Comparison of ENCODE assay signal across 9 cellular contexts in genomic region chr4:138609943-138610350, GRCh38.
DNase-seq lines count a peak whose midpoint lies in the region; ATAC-seq and TF ChIP-seq lines count a peak whose summit lies in the region.
"Had no signal": no experiment of that assay in that cellular context is flagged by ENCODE, and none has a peak within 500 bp of the region (broad histone marks: within the 10 kb centered on the region; RNA-seq: fewer than 3 reads in every experiment).

No MANE protein-coding gene starts in this region.

- peak; percentile 89 for DNase-seq in astrocyte of the hippocampus (ENCODE audit: low read depth, low spot score)
- peak; percentile 96 for DNase-seq in renal cortical epithelial cell (ENCODE audit: low read depth)
- no peak for DNase-seq in NCI-H2081 (lab: John Stamatoyannopoulos, UW)
- no peak for DNase-seq in Karpas-422
- DNase-seq in sigmoid colon, result no peak
- DNase-seq in cerebellar cortex (ENCODE audit: low spot score), result no peak
- DNase-seq: activated naive CD4-positive, alpha-beta T cell treated with anti-CD3 and anti-CD28 coated beads for 36 hours had no signal

- 74 to 82% methylated on average over 2 of the region's 2 CpGs for WGBS in sigmoid colon, 2 donors

- H4K20me1 ChIP-seq in Karpas-422 (ENCODE audit: insufficient read depth, low read depth, low read length), result no peaks in the 10 kb centered on the region

- H3K4me2 ChIP-seq in Karpas-422 (ENCODE audit: low read depth, low read length, poor library complexity, severe bottlenecking), result no peak overlapping the region

- H3K4me3 ChIP-seq in Karpas-422 (ENCODE audit: low read length), result no peak overlapping the region
- H3K4me3 ChIP-seq in sigmoid colon, result no peak overlapping the region

- peaks cover 2% of the 10 kb centered on the region for H3K4me1 ChIP-seq in Karpas-422 (ENCODE audit: low read length)
- peaks cover 0 to 24% (median 12%) of the 10 kb centered on the region in 4 donors for H3K4me1 ChIP-seq in sigmoid colon

- H3K27ac ChIP-seq in Karpas-422 (ENCODE audit: low read length) (no peak overlapping the region), sigmoid colon (peak overlapping the region in 1 of 4 donors; percentile 47)

- TF ChIP-seq POLR2A in sigmoid colon (IDR thresholded peaks at IDR 0.05), result no peak

- H3K27me3 ChIP-seq in Karpas-422 (ENCODE audit: low read length) (no peaks in the 10 kb centered on the region), sigmoid colon (no peaks in the 10 kb centered on the region)

- H3K9me2 ChIP-seq in Karpas-422 (replicated peaks; ENCODE audit: insufficient read depth, low read length), result no peaks in the 10 kb centered on the region

- no peak for TF ChIP-seq CTCF in sigmoid colon (IDR thresholded peaks at IDR 0.05)

- H3K9me3 ChIP-seq in Karpas-422 (ENCODE audit: low read length) (no peaks in the 10 kb centered on the region), sigmoid colon (no peaks in the 10 kb centered on the region)

- ATAC-seq in GM18520 (IDR thresholded peaks at IDR 0.05; ENCODE audit: unreplicated experiment), result peak; percentile 71
- peak; percentile 53 for ATAC-seq in HG03354 (IDR thresholded peaks at IDR 0.05; ENCODE audit: poor library complexity, severe bottlenecking, unreplicated experiment)

- H2AFZ ChIP-seq in Karpas-422 (ENCODE audit: low read length), result no peak overlapping the region

- TF ChIP-seq EP300 in sigmoid colon (IDR thresholded peaks at IDR 0.05), result no peak

- intact Hi-C loops in sigmoid colon (cut with DNase I), result no loop called here

- H3K79me2 ChIP-seq in Karpas-422 (ENCODE audit: low read length), result no peaks in the 10 kb centered on the region

- H3K36me3 ChIP-seq in Karpas-422 (ENCODE audit: insufficient read depth, low read length) (no peaks in the 10 kb centered on the region), sigmoid colon (no peaks in the 10 kb centered on the region)

- H3K9ac ChIP-seq in Karpas-422 (ENCODE audit: low read length), result no peak overlapping the region

Comparison
In these comparisons a context has a peak if more than half of its experiments do, and no peak if none do; other contexts are left out.
1. DNase-seq: peak in astrocyte of the hippocampus (single experiment) and renal cortical epithelial cell (single experiment); none in NCI-H2081 (0 of 2), Karpas-422 (single experiment), sigmoid colon (single experiment) and cerebellar cortex (single experiment).